21 cellular contexts compared by ENCODE assay signal in genomic region chr21:46082638-46083270, GRCh38. TPM values are rescaled to one million over a fixed set of nuclear protein-coding genes. Genes with fewer than 3 reads are reported as not detected.
DNase-seq lines count a peak whose midpoint lies in the region; ATAC-seq and TF ChIP-seq lines count a peak whose summit lies in the region.
"Had no signal": no experiment of that assay in that cellular context is flagged by ENCODE, and none has a peak within 500 bp of the region (broad histone marks: within the 10 kb centered on the region; RNA-seq: fewer than 3 reads in every experiment).

No MANE protein-coding gene starts in this region.

- H3K9me3 ChIP-seq in hepatocyte (ENCODE audit: low read depth) (no peaks in the 10 kb centered on the region), ovary (no peaks in the 10 kb centered on the region), mucosa of descending colon (no peaks in the 10 kb centered on the region), testis (no peaks in the 10 kb centered on the region)

- peaks cover 4% of the 10 kb centered on the region for H3K9me3 Mint-ChIP-seq in natural killer cell treated with Interleukin-12 subunit alpha and Interleukin-12 subunit beta and Interleukin-15 and Interleukin-18, amount 100 ng/mL, for 72 hours
- H3K9me3 Mint-ChIP-seq in natural killer cell: no peaks in the 10 kb centered on the region
- peaks cover 16% of the 10 kb centered on the region for H3K9me3 Mint-ChIP-seq in nephron progenitor cell
- peaks cover 3 to 4% of the 10 kb centered on the region in 2 donors for H3K9me3 Mint-ChIP-seq in activated T-cell treated with anti-CD3 and anti-CD28 coated beads, Interleukin-2, amount 50 U/mL, for 72 hours

- TF ChIP-seq POLR2A in ovary (IDR thresholded peaks at IDR 0.05) (no peak), testis (IDR thresholded peaks at IDR 0.05) (no peak)

- no peaks in the 10 kb centered on the region for H3K9me2 ChIP-seq in hepatocyte (replicated peaks; ENCODE audit: insufficient read depth)

- H3K27ac Mint-ChIP-seq in natural killer cell treated with Interleukin-12 subunit alpha and Interleukin-12 subunit beta and Interleukin-15 and Interleukin-18, amount 100 ng/mL, for 72 hours: no peak overlapping the region
- H3K27ac Mint-ChIP-seq in natural killer cell (no peak overlapping the region), nephron progenitor cell (no peak overlapping the region)
- H3K27ac Mint-ChIP-seq in activated T-cell treated with anti-CD3 and anti-CD28 coated beads, Interleukin-2, amount 50 U/mL, for 72 hours: no peak overlapping the region
- H3K27ac Mint-ChIP-seq: activated naive CD8-positive, alpha-beta T cell treated with anti-CD3 and anti-CD28 coated beads for 36 hours; CD4-positive, alpha-beta T cell had no signal

- no peaks in the 10 kb centered on the region for H3K79me2 ChIP-seq in hepatocyte

- peak overlapping the region; percentile 64 for H3K27ac ChIP-seq in hepatocyte
- no peak overlapping the region for H3K27ac ChIP-seq in ovary
- H3K27ac ChIP-seq in testis: no peak overlapping the region
- H3K27ac ChIP-seq: dorsolateral prefrontal cortex had no signal

- TF ChIP-seq CTCF in natural killer cell (IDR thresholded peaks at IDR 0.05) (no peak), hepatocyte (IDR thresholded peaks at IDR 0.05; ENCODE audit: poor library complexity) (no peak), ovary (IDR thresholded peaks at IDR 0.05) (no peak), nephron progenitor cell (IDR thresholded peaks at IDR 0.05) (no peak), mucosa of descending colon (IDR thresholded peaks at IDR 0.05) (no peak), testis (IDR thresholded peaks at IDR 0.05) (no peak)

- intact Hi-C loops in natural killer cell (cut with micrococcal nuclease): no loop called here
- intact Hi-C loops in ovary (cut with DNase I): no loop called here
- intact Hi-C loops in mucosa of descending colon (cut with DNase I, micrococcal nuclease): no loop called here
- intact Hi-C loops in testis (cut with DNase I; ENCODE audit: low total_unique reads): no loop called here

- H2AFZ ChIP-seq in hepatocyte: no peak overlapping the region

- DNase-seq in natural killer cell treated with Interleukin-12 subunit alpha and Interleukin-12 subunit beta and Interleukin-15 and Interleukin-18, amount 100 ng/mL, for 72 hours (ENCODE audit: low spot score): peak; percentile 34
- DNase-seq in natural killer cell: no peak
- no peak for DNase-seq in hepatocyte (ENCODE audit: low spot score)
- DNase-seq in ovary: peak in 4 of 5 donors; percentile 21 to 35 (median 23)
- DNase-seq in nephron progenitor cell: no peak
- no peak for DNase-seq in mucosa of descending colon
- DNase-seq in testis: no peak
- no peak for DNase-seq in activated T-cell treated with anti-CD3 and anti-CD28 coated beads, Interleukin-2, amount 50 U/mL, for 72 hours
- DNase-seq: ACHN; activated naive CD8-positive, alpha-beta T cell treated with anti-CD3 and anti-CD28 coated beads for 36 hours; CD4-positive, alpha-beta T cell; midbrain; NCI-H2081; NCI-H524 treated with DMSO at 0.1 percent for 48 hours; OCI-M1; stimulated activated CD4-positive, alpha-beta T cell treated with anti-CD3 and anti-CD28 coated beads, Interleukin-12 subunit alpha, Interleukin-12 subunit beta, amount 100 ng/mL, for 4 hours; stimulated activated naive CD4-positive, alpha-beta T cell; trophoblast cell had no signal

- H4K20me1 ChIP-seq in hepatocyte (ENCODE audit: insufficient read depth, poor library complexity, severe bottlenecking): no peaks in the 10 kb centered on the region

- no peaks in the 10 kb centered on the region for H3K36me3 Mint-ChIP-seq in natural killer cell treated with Interleukin-12 subunit alpha and Interleukin-12 subunit beta and Interleukin-15 and Interleukin-18, amount 100 ng/mL, for 72 hours
- H3K36me3 Mint-ChIP-seq in natural killer cell (peaks cover under 1% of the 10 kb centered on the region), nephron progenitor cell (ENCODE audit: low read depth) (no peaks in the 10 kb centered on the region)
- peaks cover 3 to 4% of the 10 kb centered on the region in 2 donors for H3K36me3 Mint-ChIP-seq in activated T-cell treated with anti-CD3 and anti-CD28 coated beads, Interleukin-2, amount 50 U/mL, for 72 hours (ENCODE audit: insufficient read depth in 2 of 2)
- H3K36me3 Mint-ChIP-seq: activated naive CD8-positive, alpha-beta T cell treated with anti-CD3 and anti-CD28 coated beads for 36 hours had no signal

- H3K4me1 ChIP-seq in hepatocyte (ENCODE audit: insufficient read depth): peaks cover 27% of the 10 kb centered on the region
- H3K4me1 ChIP-seq in ovary (ENCODE audit: insufficient read depth): peaks cover 2% of the 10 kb centered on the region
- H3K4me1 ChIP-seq in mucosa of descending colon (ENCODE audit: low read depth): no peaks in the 10 kb centered on the region
- H3K4me1 ChIP-seq in testis: peaks cover 6% of the 10 kb centered on the region

- H3K27me3 Mint-ChIP-seq in natural killer cell treated with Interleukin-12 subunit alpha and Interleukin-12 subunit beta and Interleukin-15 and Interleukin-18, amount 100 ng/mL, for 72 hours: peaks cover 7 to 10% of the 10 kb centered on the region in 2 donors
- H3K27me3 Mint-ChIP-seq in natural killer cell (ENCODE audit: low read depth in 2 of 2) (peaks cover under 1 to 6% of the 10 kb centered on the region in 2 donors), nephron progenitor cell (ENCODE audit: low read depth, poor library complexity) (peaks cover 12% of the 10 kb centered on the region)
- H3K27me3 Mint-ChIP-seq in activated T-cell treated with anti-CD3 and anti-CD28 coated beads, Interleukin-2, amount 50 U/mL, for 72 hours (ENCODE audit: low read depth): no peaks in the 10 kb centered on the region
- H3K27me3 Mint-ChIP-seq: activated naive CD8-positive, alpha-beta T cell treated with anti-CD3 and anti-CD28 coated beads for 36 hours; CD4-positive, alpha-beta T cell had no signal

- no peak for TF ChIP-seq EP300 in ovary (IDR thresholded peaks at IDR 0.05)

- H3K4me3 ChIP-seq in hepatocyte (no peak overlapping the region), ovary (no peak overlapping the region), mucosa of descending colon (no peak overlapping the region), testis (no peak overlapping the region)
- H3K4me3 ChIP-seq: dorsolateral prefrontal cortex had no signal

- WGBS in hepatocyte (ENCODE audit: low lambda C conversion rate, missing lambda C conversion rate): 76% methylated on average over 11 of the region's 14 CpGs
- 85 to 86% (median 86%) methylated on average over 14 of the region's 14 CpGs for WGBS in ovary, 3 donors
- 84 to 90% methylated on average over 5 to 14 of the region's 14 CpGs for WGBS in testis, 2 donors

- ATAC-seq in natural killer cell treated with Interleukin-12 subunit alpha and Interleukin-12 subunit beta and Interleukin-15 and Interleukin-18, amount 100 ng/mL, for 72 hours: no peak
- ATAC-seq in natural killer cell (no peak), mucosa of descending colon (no peak)
- no peak for ATAC-seq in activated T-cell treated with anti-CD3 and anti-CD28 coated beads, Interleukin-2, amount 50 U/mL, for 72 hours (replicated peaks in 1 of 2)
- ATAC-seq: esophagus mucosa had no signal

- H3K4me3 Mint-ChIP-seq in natural killer cell treated with Interleukin-12 subunit alpha and Interleukin-12 subunit beta and Interleukin-15 and Interleukin-18, amount 100 ng/mL, for 72 hours: no peak overlapping the region
- H3K4me3 Mint-ChIP-seq in natural killer cell (no peak overlapping the region), nephron progenitor cell (no peak overlapping the region)
- no peak overlapping the region for H3K4me3 Mint-ChIP-seq in activated T-cell treated with anti-CD3 and anti-CD28 coated beads, Interleukin-2, amount 50 U/mL, for 72 hours
- H3K4me3 Mint-ChIP-seq: activated naive CD8-positive, alpha-beta T cell treated with anti-CD3 and anti-CD28 coated beads for 36 hours; CD4-positive, alpha-beta T cell had no signal

- H3K36me3 ChIP-seq in hepatocyte (replicated peaks; ENCODE audit: insufficient read depth, low read depth): no peaks in the 10 kb centered on the region
- no peaks in the 10 kb centered on the region for H3K36me3 ChIP-seq in ovary
- no peaks in the 10 kb centered on the region for H3K36me3 ChIP-seq in mucosa of descending colon (ENCODE audit: low read depth)
- H3K36me3 ChIP-seq in testis (ENCODE audit: low read depth, missing control alignments): no peaks in the 10 kb centered on the region
- H3K36me3 ChIP-seq: SJCRH30 had no signal

- H3K4me1 Mint-ChIP-seq in natural killer cell treated with Interleukin-12 subunit alpha and Interleukin-12 subunit beta and Interleukin-15 and Interleukin-18, amount 100 ng/mL, for 72 hours (ENCODE audit: low read depth in 2 of 2): no peaks in the 10 kb centered on the region
- no peaks in the 10 kb centered on the region for H3K4me1 Mint-ChIP-seq in natural killer cell
- H3K4me1 Mint-ChIP-seq in nephron progenitor cell: peaks cover 18% of the 10 kb centered on the region
- H3K4me1 Mint-ChIP-seq in activated T-cell treated with anti-CD3 and anti-CD28 coated beads, Interleukin-2, amount 50 U/mL, for 72 hours (ENCODE audit: low read depth): no peaks in the 10 kb centered on the region
- H3K4me1 Mint-ChIP-seq: activated naive CD8-positive, alpha-beta T cell treated with anti-CD3 and anti-CD28 coated beads for 36 hours had no signal

- H3K4me2 ChIP-seq in hepatocyte: no peak overlapping the region

- H3K27me3 ChIP-seq in hepatocyte: no peaks in the 10 kb centered on the region
- no peaks in the 10 kb centered on the region for H3K27me3 ChIP-seq in ovary
- H3K27me3 ChIP-seq in testis: no peaks in the 10 kb centered on the region
- H3K27me3 ChIP-seq: SJCRH30 had no signal

RNA-seq across cellular contexts. Expression of gene COL6A2, which starts 15.2 kb away (rescaled TPM):
- total RNA-seq in natural killer cell treated with Interleukin-12 subunit alpha and Interleukin-12 subunit beta and Interleukin-15 and Interleukin-18, amount 100 ng/mL, for 72 hours: 1 to 10 TPM in 1 of 2 donors, under 1 TPM in 1; 0.88 to 4.2 TPM
- total RNA-seq in natural killer cell (100 to 1,000 TPM in 1 of 3 donors, 10 to 100 TPM in 2; 93.9 to 110 (median 97.2) TPM), hepatocyte (389 and 509 TPM in 2 replicates), ovary (1,000 to 10,000 TPM in 1 of 7 donors, 100 to 1,000 TPM in 6; 222 to 1,092 (median 831) TPM), mucosa of descending colon (100 to 1,000 TPM in 2 of 3 donors, 10 to 100 TPM in 1; 65.1 to 858 (median 191) TPM), testis (100 to 1,000 TPM; 192 to 236 TPM)
- polyA plus RNA-seq in hepatocyte (832 and 940 TPM in 2 replicates), ovary (100 to 1,000 TPM in 1 of 2 donors, 10 to 100 TPM in 1; 50.9 to 818 TPM), testis (ENCODE audit: insufficient read depth, low read depth, low replicate concordance) (362 TPM)
- total RNA-seq in activated T-cell treated with anti-CD3 and anti-CD28 coated beads, Interleukin-2, amount 50 U/mL, for 72 hours: 10 to 100 TPM; 10.8 to 11.3 TPM

Comparison
In these comparisons a context has a peak if more than half of its experiments do, and no peak if none do; other contexts are left out.
1. DNase-seq: peak in natural killer cell treated with Interleukin-12 subunit alpha and Interleukin-12 subunit beta and Interleukin-15 and Interleukin-18, amount 100 ng/mL, for 72 hours (single experiment) and ovary (4 of 5); none in natural killer cell (single experiment), hepatocyte (single experiment), nephron progenitor cell (single experiment), mucosa of descending colon (0 of 3), testis (single experiment) and activated T-cell treated with anti-CD3 and anti-CD28 coated beads, Interleukin-2, amount 50 U/mL, for 72 hours (0 of 2).
2. RNA of gene COL6A2, which starts 15.2 kb away (total RNA-seq): 222 to 1,092 TPM in ovary, 389 to 509 TPM in hepatocyte, 192 to 236 TPM in testis, 65.1 to 858 TPM in mucosa of descending colon and 93.9 to 110 TPM in natural killer cell; 10.8 to 11.3 TPM in activated T-cell treated with anti-CD3 and anti-CD28 coated beads, Interleukin-2, amount 50 U/mL, for 72 hours and 0.88 to 4.2 TPM in natural killer cell treated with Interleukin-12 subunit alpha and Interleukin-12 subunit beta and Interleukin-15 and Interleukin-18, amount 100 ng/mL, for 72 hours; every median in the first group is over 4 times any median in the second.